ENCODE assay signal across 8 cellular contexts in the genomic region with DNA sequence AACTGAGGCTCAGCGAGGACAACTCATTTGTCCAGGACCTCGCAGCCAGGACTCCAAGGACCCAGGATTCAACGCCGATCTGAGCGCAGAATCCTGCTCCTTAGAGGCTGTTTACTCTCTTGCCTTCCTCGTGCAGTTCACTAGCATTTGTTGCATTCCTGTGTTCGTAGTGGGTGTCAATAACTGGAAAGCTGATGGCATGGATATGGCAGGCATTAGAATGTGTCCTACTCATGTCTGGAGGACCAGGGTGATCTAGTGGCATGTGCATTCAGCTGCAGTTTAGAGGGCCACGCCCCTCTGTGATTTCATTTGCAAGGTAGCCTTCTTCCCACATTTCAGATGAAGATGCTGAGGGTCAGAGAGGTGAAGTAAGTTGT. TPM values are rescaled to one million over a fixed set of nuclear protein-coding genes. Genes with fewer than 3 reads are reported as not detected.
DNase-seq lines count a peak whose midpoint lies in the region; ATAC-seq and TF ChIP-seq lines count a peak whose summit lies in the region.

No MANE protein-coding gene starts in this region.

- H4K12ac ChIP-seq in trophoblast cell (ENCODE audit: low read depth, low read length): no peak overlapping the region

- no peak overlapping the region for H3K9ac ChIP-seq in PC-3 (ENCODE audit: low read length)
- peak overlapping the region; percentile 81 for H3K9ac ChIP-seq in fibroblast of lung (ENCODE audit: insufficient read depth, low read length)
- no peak overlapping the region for H3K9ac ChIP-seq in trophoblast cell (ENCODE audit: low read length)

- intact Hi-C loops in PC-3 (cut with micrococcal nuclease): no loop called here

- peak overlapping the region; percentile 97 for H3K4me2 ChIP-seq in PC-3 (ENCODE audit: low read length)
- H3K4me2 ChIP-seq in fibroblast of lung (ENCODE audit: extremely low read depth, insufficient read depth, low read length): peak overlapping the region; percentile 96
- H3K4me2 ChIP-seq in trophoblast cell (ENCODE audit: low read length): peak overlapping the region; percentile 91

- no peaks in the 10 kb centered on the region for H3K36me3 Mint-ChIP-seq in CD8-positive, alpha-beta memory T cell

- DNase-seq in CD8-positive, alpha-beta memory T cell: no peak
- DNase-seq in PC-3 (peak; percentile 7), fibroblast of lung (ENCODE audit: low read depth in 2 of 2) (peak in 1 of 2 donors; percentile 27), trophoblast cell (peak; percentile 59 to 87), DMS79 treated with DMSO at 0.1 percent for 48 hours (lab: John Stamatoyannopoulos, UW) (no peak), midbrain (lab: John Stamatoyannopoulos, UW) (no peak), iPS-NIHi7 (ENCODE audit: extremely low spot score) (no peak)

- ATAC-seq in PC-3 (peak; percentile 37), HG02642 (IDR thresholded peaks at IDR 0.05; ENCODE audit: poor library complexity, unreplicated experiment) (no peak)

- no peak for TF ChIP-seq CTCF in PC-3 (conservative IDR thresholded peaks at IDR 0.05; ENCODE audit: low read depth, low read length)
- no peak for TF ChIP-seq CTCF in fibroblast of lung (conservative IDR thresholded peaks at IDR 0.05 in 1 of 2, IDR thresholded peaks at IDR 0.05 in 1 of 2; ENCODE audit: low read depth in 1 of 2, low read length in 2 of 2)

- no peak overlapping the region for H2BK12ac ChIP-seq in trophoblast cell (ENCODE audit: low read length)

- H3K4me1 Mint-ChIP-seq in CD8-positive, alpha-beta memory T cell: peaks cover 9 to 10% (median 9%) of the 10 kb centered on the region in 3 donors

- peaks cover 23% of the 10 kb centered on the region for H3K79me1 ChIP-seq in trophoblast cell (ENCODE audit: low read length)

- CTCF ChIA-PET in CD8-positive, alpha-beta memory T cell (lab: Charles Lee): no interaction called here
- CTCF ChIA-PET in PC-3 (lab: Charles Lee): no interaction called here

- H2BK5ac ChIP-seq in trophoblast cell (ENCODE audit: low read depth, low read length, poor library complexity): no peak overlapping the region

- H4K8ac ChIP-seq in trophoblast cell (ENCODE audit: low read depth, low read length): no peak overlapping the region

- TSS peak; percentile 67 for BruUV-seq in PC-3 (replicated peaks; lab: Mats Ljungman, UMichigan)

- no peak overlapping the region for H3K27ac Mint-ChIP-seq in CD8-positive, alpha-beta memory T cell

- WGBS in trophoblast cell (ENCODE audit: extremely low coverage, insufficient coverage, insufficient read length): no CpG with 5 or more reads among the region's 8 CpGs

- peak overlapping the region; percentile 40 to 71 (median 63) for H3K4me3 Mint-ChIP-seq in CD8-positive, alpha-beta memory T cell

- peaks cover 0 to 2% (median 0%) of the 10 kb centered on the region in 5 donors for H3K9me3 Mint-ChIP-seq in CD8-positive, alpha-beta memory T cell

- H4K20me1 ChIP-seq in PC-3 (ENCODE audit: low read length): no peaks in the 10 kb centered on the region
- H4K20me1 ChIP-seq in fibroblast of lung (ENCODE audit: control insufficient read depth, extremely low read depth, insufficient read depth, low read length): no peaks in the 10 kb centered on the region

- no peak overlapping the region for H3K27ac ChIP-seq in CD8-positive, alpha-beta memory T cell (ENCODE audit: low read depth, low read length)
- no peak overlapping the region for H3K27ac ChIP-seq in PC-3 (ENCODE audit: low read length)
- peak overlapping the region; percentile 55 for H3K27ac ChIP-seq in fibroblast of lung (ENCODE audit: insufficient read depth, low read length)
- no peak overlapping the region for H3K27ac ChIP-seq in trophoblast cell (ENCODE audit: low read depth, low read length)

- peaks cover 4% of the 10 kb centered on the region for H3K27me3 ChIP-seq in CD8-positive, alpha-beta memory T cell (ENCODE audit: insufficient read depth, low read length, poor library complexity, severe bottlenecking)
- H3K27me3 ChIP-seq in PC-3 (ENCODE audit: low read length) (no peaks in the 10 kb centered on the region), fibroblast of lung (ENCODE audit: control insufficient read depth, insufficient read depth, low read length) (no peaks in the 10 kb centered on the region), trophoblast cell (ENCODE audit: insufficient read depth, low read length) (no peaks in the 10 kb centered on the region)

- H3K27me3 Mint-ChIP-seq in CD8-positive, alpha-beta memory T cell: peaks cover 17 to 70% of the 10 kb centered on the region in 2 donors

- H3K79me2 ChIP-seq in PC-3 (ENCODE audit: low read length): no peaks in the 10 kb centered on the region
- H3K79me2 ChIP-seq in fibroblast of lung (ENCODE audit: control insufficient read depth, insufficient read depth, low read length): peaks cover 17% of the 10 kb centered on the region
- H3K79me2 ChIP-seq in trophoblast cell (ENCODE audit: control insufficient read depth, insufficient read depth, low read length, poor library complexity): peaks cover 14% of the 10 kb centered on the region

- no peak overlapping the region for H3K4ac ChIP-seq in trophoblast cell (ENCODE audit: low read depth, low read length)

- H3K23ac ChIP-seq in trophoblast cell (ENCODE audit: low read length): no peak overlapping the region

- H3K36me3 ChIP-seq in CD8-positive, alpha-beta memory T cell (ENCODE audit: insufficient read depth, low read length): no peaks in the 10 kb centered on the region
- H3K36me3 ChIP-seq in PC-3 (ENCODE audit: low read depth, low read length) (no peaks in the 10 kb centered on the region), fibroblast of lung (ENCODE audit: control insufficient read depth, insufficient read depth, low read length) (no peaks in the 10 kb centered on the region), trophoblast cell (ENCODE audit: control insufficient read depth in 1 of 2, insufficient read depth in 2 of 2, low read length in 2 of 2) (peaks cover 6 to 7% of the 10 kb centered on the region in 2 experiments)

- H4K91ac ChIP-seq in trophoblast cell (ENCODE audit: low read depth, low read length): no peak overlapping the region

- POLR2A ChIA-PET in CD8-positive, alpha-beta memory T cell (lab: Charles Lee): no interaction called here
- POLR2A ChIA-PET in PC-3 (lab: Charles Lee; ENCODE audit: unreplicated experiment): no interaction called here

- H3K4me3 ChIP-seq in CD8-positive, alpha-beta memory T cell (ENCODE audit: low read length): peak overlapping the region; percentile 72
- H3K4me3 ChIP-seq in PC-3 (ENCODE audit: low read length): peak overlapping the region; percentile 69
- peak overlapping the region; percentile 60 to 96 (median 78) for H3K4me3 ChIP-seq in fibroblast of lung (replicated peaks in 1 of 4; ENCODE audit: control extremely low read depth in 1 of 4, insufficient read depth in 1 of 4, low read depth in 3 of 4, low read length in 4 of 4)
- peak overlapping the region; percentile 61 for H3K4me3 ChIP-seq in trophoblast cell (ENCODE audit: low read depth, low read length)

- H2AFZ ChIP-seq in PC-3 (ENCODE audit: low read length) (peak overlapping the region; percentile 74), fibroblast of lung (ENCODE audit: low read length) (no peak overlapping the region), trophoblast cell (ENCODE audit: insufficient read depth, low read length, poor library complexity) (no peak overlapping the region)

- no peaks in the 10 kb centered on the region for H3F3A ChIP-seq in PC-3 (ENCODE audit: low read length, unreplicated experiment)

- H2AK5ac ChIP-seq in trophoblast cell (ENCODE audit: low read length): no peak overlapping the region

- H2BK120ac ChIP-seq in trophoblast cell (ENCODE audit: insufficient read depth, low read length, poor library complexity): no peak overlapping the region

- H3K18ac ChIP-seq in trophoblast cell (ENCODE audit: low read length): no peak overlapping the region

- H3K14ac ChIP-seq in trophoblast cell (ENCODE audit: low read length): no peak overlapping the region

- H3K4me1 ChIP-seq in CD8-positive, alpha-beta memory T cell (ENCODE audit: insufficient read depth, low read length): peaks cover 16% of the 10 kb centered on the region
- H3K4me1 ChIP-seq in PC-3 (ENCODE audit: insufficient read depth, low read length) (peaks cover 6% of the 10 kb centered on the region), fibroblast of lung (ENCODE audit: control insufficient read depth, extremely low read depth, insufficient read depth, low read length) (peaks cover 13% of the 10 kb centered on the region), trophoblast cell (ENCODE audit: control insufficient read depth in 1 of 2, insufficient read depth in 2 of 2, low read length in 2 of 2) (peaks cover 23 to 37% of the 10 kb centered on the region in 2 experiments)

- no peaks in the 10 kb centered on the region for H3K9me2 ChIP-seq in PC-3 (replicated peaks; ENCODE audit: low read length)

- no peaks in the 10 kb centered on the region for H3K9me3 ChIP-seq in CD8-positive, alpha-beta memory T cell (ENCODE audit: low read length)
- H3K9me3 ChIP-seq in PC-3 (ENCODE audit: low read length) (no peaks in the 10 kb centered on the region), fibroblast of lung (ENCODE audit: control insufficient read depth, insufficient read depth, low read depth, low read length) (no peaks in the 10 kb centered on the region), trophoblast cell (ENCODE audit: insufficient read depth, low read depth, low read length) (no peaks in the 10 kb centered on the region)

RNA-seq across cellular contexts. Expression of a gene that starts 0.5 kb away (rescaled TPM):
- total RNA-seq in CD8-positive, alpha-beta memory T cell: under 1 TPM in 1 of 2 experiments, not detected in 1; 0.04 TPM
- 0.05 TPM for polyA plus RNA-seq in CD8-positive, alpha-beta memory T cell
- total RNA-seq in PC-3 (2014; rRNA removed): 2.8 and 3.2 TPM in 2 replicates
- total RNA-seq in fibroblast of lung: 34.9 and 37.0 TPM in 2 replicates
- 11.8 and 96.2 TPM in 2 replicates for polyA plus RNA-seq in fibroblast of lung
- 7.1 and 70.6 TPM in 2 replicates for polyA plus RNA-seq in fibroblast of lung (2012)
- polyA minus RNA-seq in fibroblast of lung (ENCODE audit: low replicate concordance): 16.4 and 88.9 TPM in 2 replicates
- polyA plus RNA-seq in trophoblast cell (2013): 121 and 124 TPM in 2 replicates

Comparison
In these comparisons a context has a peak if more than half of its experiments do, and no peak if none do; other contexts are left out.
1. DNase-seq: peak in PC-3 (single experiment) and trophoblast cell (2 of 2); none in CD8-positive, alpha-beta memory T cell (0 of 5), DMS79 treated with DMSO at 0.1 percent for 48 hours (single experiment), midbrain (single experiment) and iPS-NIHi7 (single experiment).
2. Peak in every context shown above with its lines, with median percentiles within 50 percentile points of each other: H3K4me3 ChIP-seq and H3K4me2 ChIP-seq.